Comparison of ENCODE assay signal across 22 cellular contexts in the genomic region with DNA sequence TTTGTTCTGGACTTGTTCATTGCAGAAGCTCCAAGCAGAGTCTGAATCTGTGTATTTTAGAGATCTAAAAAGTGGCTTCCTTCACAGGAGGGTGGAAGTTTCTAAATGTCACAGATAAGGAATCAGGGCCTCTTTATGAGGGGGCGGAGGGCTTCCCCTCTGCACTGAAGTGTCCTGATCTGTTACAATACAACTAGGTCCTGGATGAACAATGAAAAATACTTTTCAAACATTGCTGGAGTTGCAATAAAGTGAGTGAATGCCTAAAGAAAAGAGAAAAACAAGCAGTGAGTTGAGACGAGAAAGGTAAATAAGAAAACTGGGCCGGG.
"Had no signal": no experiment of that assay in that cellular context is flagged by ENCODE, and none has a peak within 500 bp of the region (broad histone marks: within the 10 kb centered on the region; RNA-seq: fewer than 3 reads in every experiment).

No MANE protein-coding gene starts in this region.

- H3K27ac Mint-ChIP-seq: endodermal cell; memory B cell; natural killer cell treated with Interleukin-12 subunit alpha and Interleukin-12 subunit beta and Interleukin-15 and Interleukin-18, amount 100 ng/mL, for 72 hours had no signal

- H3K4me3 Mint-ChIP-seq: endodermal cell; memory B cell; natural killer cell treated with Interleukin-12 subunit alpha and Interleukin-12 subunit beta and Interleukin-15 and Interleukin-18, amount 100 ng/mL, for 72 hours had no signal

- H3K27me3 ChIP-seq: foreskin keratinocyte, hepatocyte, right lobe of liver, upper lobe of left lung, vagina had no signal

- H3K4me1 Mint-ChIP-seq: endodermal cell, memory B cell had no signal

- ATAC-seq: foreskin keratinocyte; left cardiac atrium; lower lobe of right lung; natural killer cell treated with Interleukin-12 subunit alpha and Interleukin-12 subunit beta and Interleukin-15 and Interleukin-18, amount 100 ng/mL, for 72 hours; right lobe of liver had no signal

- H3K36me3 ChIP-seq: left ventricle myocardium inferior, lower lobe of right lung, prostate gland, right lobe of liver, tibial artery, upper lobe of left lung, vagina had no signal

- H3K36me3 Mint-ChIP-seq: memory B cell; natural killer cell treated with Interleukin-12 subunit alpha and Interleukin-12 subunit beta and Interleukin-15 and Interleukin-18, amount 100 ng/mL, for 72 hours had no signal

- H3K4me3 ChIP-seq: coronary artery, hepatocyte, left ventricle myocardium inferior, lower lobe of right lung, prostate gland, right lobe of liver, tibial artery, upper lobe of left lung, vagina had no signal

- DNase-seq: effector CD4-positive, alpha-beta T cell; endodermal cell; erythroblast; foreskin keratinocyte; left cardiac atrium; left ventricle myocardium inferior; midbrain; retina; stimulated activated CD4-positive, alpha-beta T cell treated with anti-CD3 and anti-CD28 coated beads, Interleukin-2, amount 100 ng/mL, for 24 hours; stimulated activated CD4-positive, alpha-beta T cell treated with anti-CD3 and anti-CD28 coated beads, Interleukin-4, amount 100 ng/mL, for 4 hours; stimulated activated naive CD4-positive, alpha-beta T cell; upper lobe of left lung had no signal

- H3K9me3 Mint-ChIP-seq: endodermal cell; memory B cell; natural killer cell treated with Interleukin-12 subunit alpha and Interleukin-12 subunit beta and Interleukin-15 and Interleukin-18, amount 100 ng/mL, for 72 hours had no signal

- H3K4me1 ChIP-seq: foreskin keratinocyte, left ventricle myocardium inferior, lower lobe of right lung, parathyroid adenoma, prostate gland, right lobe of liver, tibial artery, upper lobe of left lung, vagina had no signal

- H3K9me3 ChIP-seq: left ventricle myocardium inferior, lower lobe of right lung, prostate gland, right lobe of liver, tibial artery, upper lobe of left lung, vagina had no signal

- H3K27ac ChIP-seq: coronary artery, foreskin keratinocyte, hepatocyte, left ventricle myocardium inferior, lower lobe of right lung, parathyroid adenoma, prostate gland, right lobe of liver, tibial artery, upper lobe of left lung, vagina had no signal
